11 cellular contexts compared by ENCODE assay signal in the genomic region with DNA sequence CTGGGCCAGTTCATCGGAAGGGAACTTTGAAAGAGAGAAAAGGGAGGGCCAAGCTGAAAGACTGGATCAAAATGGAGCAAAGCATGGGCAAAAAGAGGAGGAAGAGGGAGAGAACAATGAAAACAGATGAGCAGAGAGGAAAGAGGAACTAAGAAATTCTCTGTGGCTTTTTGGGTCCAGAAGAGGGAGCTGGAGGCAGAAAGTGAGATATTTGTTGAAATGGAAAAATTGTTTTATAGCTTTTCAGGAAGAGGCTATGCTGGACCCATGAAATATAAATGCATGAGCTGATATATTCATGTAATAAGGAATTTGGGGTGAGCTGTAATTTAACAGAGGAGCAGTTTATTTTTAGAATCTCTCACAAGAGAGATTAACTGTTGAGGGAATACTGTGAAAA.
DNase-seq lines count a peak whose midpoint lies in the region; ATAC-seq and TF ChIP-seq lines count a peak whose summit lies in the region.
"Had no signal": no experiment of that assay in that cellular context is flagged by ENCODE, and none has a peak within 500 bp of the region (broad histone marks: within the 10 kb centered on the region; RNA-seq: fewer than 3 reads in every experiment).

No MANE protein-coding gene starts in this region.

- TF ChIP-seq EP300 in suprapubic skin (IDR thresholded peaks at IDR 0.05), result no peak

- no peaks in the 10 kb centered on the region for H3K36me3 ChIP-seq in MG63
- no peaks in the 10 kb centered on the region for H3K36me3 ChIP-seq in suprapubic skin

- peak; percentile 49 for TF ChIP-seq CTCF in AG04450 (IDR thresholded peaks at IDR 0.05; ENCODE audit: low read depth, low read length)
- no peak for TF ChIP-seq CTCF in suprapubic skin (IDR thresholded peaks at IDR 0.05)

- H3K4me3 Mint-ChIP-seq in T-helper 17 cell, result no peak overlapping the region
- H3K4me3 Mint-ChIP-seq: CD14-positive monocyte had no signal

- H3K4me3 ChIP-seq in AG04450 (ENCODE audit: low read depth, low read length) (no peak overlapping the region), MG63 (no peak overlapping the region), suprapubic skin (no peak overlapping the region)

- no peak for TF ChIP-seq POLR2A in suprapubic skin (IDR thresholded peaks at IDR 0.05)

- CTCF ChIA-PET in AG04450 (lab: Charles Lee), result interaction anchor here (0.6 to 2.9 kb wide), 25 partner anchors 9 to 421 kb away, joined by 3 to 10 read pairs (median 3); no protein-coding TSS in a partner anchor

- no peaks in the 10 kb centered on the region for H3K9me3 ChIP-seq in AG04450 (ENCODE audit: control insufficient read depth, insufficient read depth, low read length)
- no peaks in the 10 kb centered on the region for H3K9me3 ChIP-seq in T-helper 17 cell (ENCODE audit: control insufficient read depth, low read length, poor library complexity, severe bottlenecking)
- H3K9me3 ChIP-seq in MG63, result no peaks in the 10 kb centered on the region
- H3K9me3 ChIP-seq in suprapubic skin, result no peaks in the 10 kb centered on the region

- 69% methylated on average over 1 of the region's 1 CpG for WGBS in suprapubic skin

- no peaks in the 10 kb centered on the region for H3K27me3 ChIP-seq in AG04450 (ENCODE audit: control insufficient read depth, insufficient read depth, low read length)
- no peaks in the 10 kb centered on the region for H3K27me3 ChIP-seq in MG63
- no peaks in the 10 kb centered on the region for H3K27me3 ChIP-seq in suprapubic skin

- H3K27ac Mint-ChIP-seq in T-helper 17 cell, result no peak overlapping the region
- H3K27ac Mint-ChIP-seq: CD14-positive monocyte had no signal

- peaks cover 23% of the 10 kb centered on the region for H3K27me3 Mint-ChIP-seq in T-helper 17 cell

- no peaks in the 10 kb centered on the region for H3K4me1 ChIP-seq in suprapubic skin

- no peaks in the 10 kb centered on the region for H3K36me3 Mint-ChIP-seq in T-helper 17 cell (ENCODE audit: low read depth)
- H3K36me3 Mint-ChIP-seq: CD14-positive monocyte had no signal

- DNase-seq in AG04450 (ENCODE audit: low read depth, low spot score), result no peak
- no peak for DNase-seq in T-helper 17 cell
- no peak for DNase-seq in MG63
- no peak for DNase-seq in suprapubic skin (ENCODE audit: low spot score in 2 of 2)
- no peak for DNase-seq in DMS114 treated with DMSO at 0.1 percent for 48 hours (lab: John Stamatoyannopoulos, UW; ENCODE audit: unreplicated experiment)
- DNase-seq: activated gamma-delta T cell, SHP77 had no signal

- POLR2A ChIA-PET in AG04450 (lab: Yijun Ruan, JAX), result no interaction called here

- no peak overlapping the region for H3K27ac ChIP-seq in AG04450 (ENCODE audit: low read depth, low read length)
- no peak overlapping the region for H3K27ac ChIP-seq in suprapubic skin

- H3K4me1 Mint-ChIP-seq in T-helper 17 cell, result no peaks in the 10 kb centered on the region
- H3K4me1 Mint-ChIP-seq: CD14-positive monocyte had no signal

- ATAC-seq in GM19328 (IDR thresholded peaks at IDR 0.05; ENCODE audit: unreplicated experiment) (peak; percentile 73), HG03025 (IDR thresholded peaks at IDR 0.05; ENCODE audit: low FRiP score, unreplicated experiment) (peak; percentile 83), SK-N-SH treated with all-trans-retinoic acid at 6 μM for 48 hours (peak; percentile 58; the same call in 2 of the 3 replicates), T-helper 17 cell (no peak)

TF ChIP-seq in SK-N-SH treated with all-trans-retinoic acid at 6 μM for 48 hours, 23 proteins besides CTCF, POLR2A, EP300 and RAD21:
- TF ChIP-seq ZNF8 (CRISPR knock-in tag; IDR thresholded peaks at IDR 0.05) (no peak), BACH2 (CRISPR knock-in tag; IDR thresholded peaks at IDR 0.05; ENCODE audit: borderline replicate concordance) (no peak), GLIS3 (CRISPR knock-in tag; IDR thresholded peaks at IDR 0.05) (no peak), CSDC2 (CRISPR knock-in tag; IDR thresholded peaks at IDR 0.05) (no peak), ZNF565 (CRISPR knock-in tag; conservative IDR thresholded peaks at IDR 0.05; ENCODE audit: low read depth) (no peak)
- TF ChIP-seq, protein P1, sequence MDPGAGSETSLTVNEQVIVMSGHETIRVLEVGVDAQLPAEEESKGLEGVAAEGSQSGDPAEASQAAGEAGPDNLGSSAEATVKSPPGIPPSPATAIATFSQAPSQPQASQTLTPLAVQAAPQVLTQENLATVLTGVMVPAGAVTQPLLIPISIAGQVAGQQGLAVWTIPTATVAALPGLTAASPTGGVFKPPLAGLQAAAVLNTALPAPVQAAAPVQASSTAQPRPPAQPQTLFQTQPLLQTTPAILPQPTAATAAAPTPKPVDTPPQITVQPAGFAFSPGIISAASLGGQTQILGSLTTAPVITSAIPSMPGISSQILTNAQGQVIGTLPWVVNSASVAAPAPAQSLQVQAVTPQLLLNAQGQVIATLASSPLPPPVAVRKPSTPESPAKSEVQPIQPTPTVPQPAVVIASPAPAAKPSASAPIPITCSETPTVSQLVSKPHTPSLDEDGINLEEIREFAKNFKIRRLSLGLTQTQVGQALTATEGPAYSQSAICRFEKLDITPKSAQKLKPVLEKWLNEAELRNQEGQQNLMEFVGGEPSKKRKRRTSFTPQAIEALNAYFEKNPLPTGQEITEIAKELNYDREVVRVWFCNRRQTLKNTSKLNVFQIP (CRISPR knock-in tag; IDR thresholded peaks at IDR 0.05; ENCODE audit: borderline replicate concordance, low read depth), result no peak
